ENCODE assay signal across 27 cellular contexts in genomic region chr11:111205622-111206385, GRCh38. TPM values are rescaled to one million over a fixed set of nuclear protein-coding genes. Genes with fewer than 3 reads are reported as not detected.
DNase-seq lines count a peak whose midpoint lies in the region; ATAC-seq and TF ChIP-seq lines count a peak whose summit lies in the region.
"Had no signal": no experiment of that assay in that cellular context is flagged by ENCODE, and none has a peak within 500 bp of the region (broad histone marks: within the 10 kb centered on the region; RNA-seq: fewer than 3 reads in every experiment).

No MANE protein-coding gene starts in this region.

- H3K4me1 Mint-ChIP-seq in stimulated activated naive B cell treated with anti-CD40 and anti-IgM and Interleukin-4, amounts not matched to agents 10 μg/mL and 1 μg/mL and 100 μg/mL, for 72 hours: peaks cover 18 to 32% of the 10 kb centered on the region in 2 donors
- H3K4me1 Mint-ChIP-seq: CD14-positive monocyte, immature natural killer cell had no signal

- DNase-seq in SK-N-SH: no peak
- DNase-seq in SK-N-MC (ENCODE audit: low read depth, low spot score): no peak
- DNase-seq in fibroblast of mammary gland (ENCODE audit: low read depth): peak; percentile 13
- no peak for DNase-seq in stimulated activated naive B cell treated with anti-CD40 and anti-IgM and Interleukin-4, amounts not matched to agents 10 μg/mL and 1 μg/mL and 100 μg/mL, for 72 hours
- no peak for DNase-seq in psoas muscle
- DNase-seq: caudate nucleus; GDM1; head of caudate nucleus; immature natural killer cell; MM.1S; NCI-H1694; NCI-H2227 treated with DMSO at 0.1 percent for 48 hours; NCI-H774; right lobe of liver; stimulated activated CD4-positive, alpha-beta T cell treated with anti-CD3 and anti-CD28 coated beads, Interleukin-1b, Interleukin-23, amount 100 ng/mL, for 48 hours; stomach had no signal

- H3K4me1 ChIP-seq in SK-N-SH (ENCODE audit: control insufficient read depth in 1 of 2, insufficient read depth in 2 of 2, low read depth in 1 of 2, low read length in 1 of 2): peaks cover 0 to 13% of the 10 kb centered on the region in 2 experiments; a peak in 1 of 4 replicates
- no peaks in the 10 kb centered on the region for H3K4me1 ChIP-seq in psoas muscle
- H3K4me1 ChIP-seq: right lobe of liver had no signal

- H3K4me2 ChIP-seq in SK-N-SH: no peak overlapping the region

- H3K36me3 ChIP-seq in SK-N-SH (replicated peaks in 1 of 2; ENCODE audit: control insufficient read depth in 1 of 2, insufficient read depth in 2 of 2, low read length in 1 of 2) (no peaks in the 10 kb centered on the region), SK-N-MC (ENCODE audit: insufficient read depth, low read length) (no peaks in the 10 kb centered on the region), psoas muscle (ENCODE audit: insufficient read depth in 1 of 2, low read depth in 1 of 2) (no peaks in the 10 kb centered on the region)
- H3K36me3 ChIP-seq: right lobe of liver, stomach had no signal

- 89% methylated on average over 3 of the region's 3 CpGs for WGBS in SK-N-SH (ENCODE audit: low lambda C conversion rate)
- 79 to 84% (median 83%) methylated on average over 3 of the region's 3 CpGs for WGBS in psoas muscle, 3 donors

- no peak for TF ChIP-seq RAD21 in SK-N-SH (IDR thresholded peaks at IDR 0.05; ENCODE audit: low read length)

- H3K27ac ChIP-seq in SK-N-SH (ENCODE audit: low read depth in 2 of 2, low read length in 1 of 2) (peak overlapping the region in 1 of 2 experiments; percentile 53; a peak in 2 of 4 replicates), SK-N-MC (peak overlapping the region; percentile 74), psoas muscle (no peak overlapping the region)
- H3K27ac ChIP-seq: 22Rv1, right lobe of liver, stomach had no signal

- H3K4me3 ChIP-seq in SK-N-SH (ENCODE audit: low read depth in 2 of 2, low read length in 1 of 2): no peak overlapping the region
- no peak overlapping the region for H3K4me3 ChIP-seq in SK-N-MC
- H3K4me3 ChIP-seq in fibroblast of mammary gland (ENCODE audit: control insufficient read depth, low read depth, low read length): no peak overlapping the region
- no peak overlapping the region for H3K4me3 ChIP-seq in psoas muscle
- H3K4me3 ChIP-seq: lung, right lobe of liver, stomach had no signal

- H3K27me3 ChIP-seq in SK-N-SH (ENCODE audit: insufficient read depth) (no peaks in the 10 kb centered on the region), psoas muscle (ENCODE audit: insufficient read depth in 3 of 3, low read length in 2 of 3) (no peaks in the 10 kb centered on the region)
- H3K27me3 ChIP-seq: right lobe of liver, stomach had no signal

- H3K9me3 Mint-ChIP-seq in stimulated activated naive B cell treated with anti-CD40 and anti-IgM and Interleukin-4, amounts not matched to agents 10 μg/mL and 1 μg/mL and 100 μg/mL, for 72 hours: no peaks in the 10 kb centered on the region
- H3K9me3 Mint-ChIP-seq: CD14-positive monocyte had no signal

- H3K4me3 Mint-ChIP-seq in stimulated activated naive B cell treated with anti-CD40 and anti-IgM and Interleukin-4, amounts not matched to agents 10 μg/mL and 1 μg/mL and 100 μg/mL, for 72 hours: no peak overlapping the region
- H3K4me3 Mint-ChIP-seq: CD14-positive monocyte, immature natural killer cell had no signal

- 0 out of 2 replicates have a peak overlapping the region, but pooled peaks have one; percentile 83 for H2AFZ ChIP-seq in SK-N-SH (ENCODE audit: low read depth)

- no peaks in the 10 kb centered on the region for H3K27me3 Mint-ChIP-seq in stimulated activated naive B cell treated with anti-CD40 and anti-IgM and Interleukin-4, amounts not matched to agents 10 μg/mL and 1 μg/mL and 100 μg/mL, for 72 hours

- no peaks in the 10 kb centered on the region for H3F3A ChIP-seq in SK-N-SH (replicated peaks; ENCODE audit: insufficient read depth)

- no peak for TF ChIP-seq EP300 in SK-N-SH (IDR thresholded peaks at IDR 0.05; ENCODE audit: borderline replicate concordance in 1 of 2, low read depth in 1 of 2, low read length in 1 of 2)

- POLR2A ChIA-PET in SK-N-SH (lab: Yijun Ruan, JAX): no interaction called here

- ATAC-seq in SK-N-SH treated with all-trans-retinoic acid at 6 μM for 48 hours (no peak), psoas muscle (no peak), GM18870 (IDR thresholded peaks at IDR 0.05; ENCODE audit: unreplicated experiment) (no peak), GM19023 (IDR thresholded peaks at IDR 0.05; ENCODE audit: unreplicated experiment) (no peak)
- peak; percentile 84 to 90 for ATAC-seq in stimulated activated naive B cell treated with anti-CD40 and anti-IgM and Interleukin-4, amounts not matched to agents 10 μg/mL and 1 μg/mL and 100 μg/mL, for 72 hours (replicated peaks)
- ATAC-seq: esophagus mucosa, HepG2, Panc1, right lobe of liver had no signal

- no peaks in the 10 kb centered on the region for H3K79me2 ChIP-seq in SK-N-SH (ENCODE audit: insufficient read depth)

- TF ChIP-seq CTCF in SK-N-SH (IDR thresholded peaks at IDR 0.05) (no peak), fibroblast of mammary gland (conservative IDR thresholded peaks at IDR 0.05; ENCODE audit: control insufficient read depth, insufficient read depth, low read depth, low read length) (no peak), psoas muscle (IDR thresholded peaks at IDR 0.05) (no peak)

- H4K20me1 ChIP-seq in SK-N-SH (ENCODE audit: insufficient read depth): no peaks in the 10 kb centered on the region

- no peak overlapping the region for H3K27ac Mint-ChIP-seq in stimulated activated naive B cell treated with anti-CD40 and anti-IgM and Interleukin-4, amounts not matched to agents 10 μg/mL and 1 μg/mL and 100 μg/mL, for 72 hours
- H3K27ac Mint-ChIP-seq: CD14-positive monocyte, immature natural killer cell had no signal

- H3K9ac ChIP-seq in SK-N-SH: no peak overlapping the region
- H3K9ac ChIP-seq in SK-N-MC (ENCODE audit: insufficient read length): no peak overlapping the region

- H3K9me2 ChIP-seq in SK-N-SH: no peaks in the 10 kb centered on the region

- H3K36me3 Mint-ChIP-seq in stimulated activated naive B cell treated with anti-CD40 and anti-IgM and Interleukin-4, amounts not matched to agents 10 μg/mL and 1 μg/mL and 100 μg/mL, for 72 hours: no peaks in the 10 kb centered on the region
- H3K36me3 Mint-ChIP-seq: CD14-positive monocyte, immature natural killer cell had no signal

- intact Hi-C loops in psoas muscle (cut with DNase I): no loop called here

- CTCF ChIA-PET in SK-N-SH (lab: Yijun Ruan, JAX): no interaction called here

- H3K9me3 ChIP-seq in SK-N-SH (no peaks in the 10 kb centered on the region), SK-N-MC (ENCODE audit: low read depth, low read length) (no peaks in the 10 kb centered on the region), psoas muscle (no peaks in the 10 kb centered on the region)
- H3K9me3 ChIP-seq: right lobe of liver, stomach had no signal

TF ChIP-seq in SK-N-SH treated with all-trans-retinoic acid at 6 μM for 48 hours, 23 proteins besides CTCF, POLR2A, EP300 and RAD21 (continues in another document):
- TF ChIP-seq CREB5 (CRISPR knock-in tag; IDR thresholded peaks at IDR 0.05; ENCODE audit: low read depth): no peak
- TF ChIP-seq ZC3H10 (CRISPR knock-in tag; IDR thresholded peaks at IDR 0.05): no peak
- TF ChIP-seq, protein P1, sequence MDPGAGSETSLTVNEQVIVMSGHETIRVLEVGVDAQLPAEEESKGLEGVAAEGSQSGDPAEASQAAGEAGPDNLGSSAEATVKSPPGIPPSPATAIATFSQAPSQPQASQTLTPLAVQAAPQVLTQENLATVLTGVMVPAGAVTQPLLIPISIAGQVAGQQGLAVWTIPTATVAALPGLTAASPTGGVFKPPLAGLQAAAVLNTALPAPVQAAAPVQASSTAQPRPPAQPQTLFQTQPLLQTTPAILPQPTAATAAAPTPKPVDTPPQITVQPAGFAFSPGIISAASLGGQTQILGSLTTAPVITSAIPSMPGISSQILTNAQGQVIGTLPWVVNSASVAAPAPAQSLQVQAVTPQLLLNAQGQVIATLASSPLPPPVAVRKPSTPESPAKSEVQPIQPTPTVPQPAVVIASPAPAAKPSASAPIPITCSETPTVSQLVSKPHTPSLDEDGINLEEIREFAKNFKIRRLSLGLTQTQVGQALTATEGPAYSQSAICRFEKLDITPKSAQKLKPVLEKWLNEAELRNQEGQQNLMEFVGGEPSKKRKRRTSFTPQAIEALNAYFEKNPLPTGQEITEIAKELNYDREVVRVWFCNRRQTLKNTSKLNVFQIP (CRISPR knock-in tag; IDR thresholded peaks at IDR 0.05; ENCODE audit: borderline replicate concordance, low read depth): no peak
- no peak for TF ChIP-seq PPARA (CRISPR knock-in tag; IDR thresholded peaks at IDR 0.05; ENCODE audit: borderline replicate concordance)

RNA-seq across cellular contexts. Expression of gene POU2AF2, which starts 39.7 kb away (rescaled TPM):
- polyA plus RNA-seq in SK-N-SH (2012; rRNA removed) (0.06 and 0.15 TPM in 2 replicates), psoas muscle (1 to 10 TPM in 2 of 3 donors, under 1 TPM in 1; 0.53 to 3.0 (median 1.5) TPM)
- 0.04 TPM in 2 replicates for polyA plus RNA-seq in SK-N-SH (2012; cell fraction: cytosol; rRNA removed)
- polyA plus RNA-seq in SK-N-SH (2012; cell fraction: nucleus; rRNA removed): 0.05 and 0.07 TPM in 2 replicates
- 1 to 10 TPM in 1 of 4 donors, under 1 TPM in 3; 0.30 to 2.1 (median 0.71) TPM for total RNA-seq in psoas muscle
- total RNA-seq: esophagus mucosa, HepG2, lung, omental fat pad, right lobe of liver, stomach, urinary bladder had no signal
- polyA plus RNA-seq: CD14-positive monocyte, immature natural killer cell had no signal

Comparison
In these comparisons a context has a peak if more than half of its experiments do, and no peak if none do; other contexts are left out.
1. ATAC-seq: peak in stimulated activated naive B cell treated with anti-CD40 and anti-IgM and Interleukin-4, amounts not matched to agents 10 μg/mL and 1 μg/mL and 100 μg/mL, for 72 hours (2 of 2); none in SK-N-SH treated with all-trans-retinoic acid at 6 μM for 48 hours (single experiment), psoas muscle (0 of 4), GM18870 (single experiment) and GM19023 (single experiment).